In genomic region chr11:70229737-70230136, GRCh38 we compare ENCODE assay signal across 26 cellular contexts.
"Had no signal": no experiment of that assay in that cellular context is flagged by ENCODE, and none has a peak within 500 bp of the region (broad histone marks: within the 10 kb centered on the region; RNA-seq: fewer than 3 reads in every experiment).

No MANE protein-coding gene starts in this region.

- H3K27ac ChIP-seq: left lung, lower lobe of right lung, pancreas, prostate gland, skin epidermis, spleen, tibial nerve, upper lobe of left lung had no signal

- H3K4me3 Mint-ChIP-seq: mesothelial cell of epicardium; naive B cell; natural killer cell; stimulated activated effector memory CD8-positive, alpha-beta T cell treated with anti-CD3 and anti-CD28 coated beads, Interleukin-12 subunit alpha, Interleukin-12 subunit beta, amount 100 ng/mL, for 72 hours; stimulated activated naive CD8-positive, alpha-beta T cell treated with anti-CD3 and anti-CD28 coated beads, Interleukin-15, amount 100 ng/mL, for 72 hours had no signal

- H3K27me3 Mint-ChIP-seq: stimulated activated naive CD8-positive, alpha-beta T cell treated with anti-CD3 and anti-CD28 coated beads, Interleukin-15, amount 100 ng/mL, for 72 hours had no signal

- H3K36me3 Mint-ChIP-seq: mesothelial cell of epicardium; naive B cell; natural killer cell; stimulated activated effector memory CD8-positive, alpha-beta T cell treated with anti-CD3 and anti-CD28 coated beads, Interleukin-12 subunit alpha, Interleukin-12 subunit beta, amount 100 ng/mL, for 72 hours had no signal

- H3K9me3 ChIP-seq: left lung, lower lobe of right lung, pancreas, prostate gland, tibial nerve, upper lobe of left lung had no signal

- H3K4me3 ChIP-seq: left lung, lower lobe of right lung, pancreas, prostate gland, skin epidermis, spleen, tibial nerve, upper lobe of left lung had no signal

- H3K27ac Mint-ChIP-seq: mesothelial cell of epicardium; natural killer cell; stimulated activated effector memory CD8-positive, alpha-beta T cell treated with anti-CD3 and anti-CD28 coated beads, Interleukin-12 subunit alpha, Interleukin-12 subunit beta, amount 100 ng/mL, for 72 hours; stimulated activated naive CD8-positive, alpha-beta T cell treated with anti-CD3 and anti-CD28 coated beads, Interleukin-15, amount 100 ng/mL, for 72 hours had no signal

- ATAC-seq: left colon; left lung; lower lobe of right lung; natural killer cell; pancreas; right cardiac atrium; sciatic nerve; stimulated activated effector memory CD8-positive, alpha-beta T cell treated with anti-CD3 and anti-CD28 coated beads, Interleukin-12 subunit alpha, Interleukin-12 subunit beta, amount 100 ng/mL, for 72 hours; stimulated activated naive CD8-positive, alpha-beta T cell treated with anti-CD3 and anti-CD28 coated beads, Interleukin-15, amount 100 ng/mL, for 72 hours had no signal

- DNase-seq: hippocampal formation; left colon; left lung; lower lobe of right lung; mammary epithelial cell; mesenchymal stem cell; naive B cell; natural killer cell; nucleus accumbens; pancreas; retina; spleen; stimulated activated CD4-positive, alpha-beta T cell treated with anti-CD3 and anti-CD28 coated beads, Interleukin-4, amount 100 ng/mL, for 24 hours; stimulated activated naive CD4-positive, alpha-beta T cell; stimulated activated naive CD8-positive, alpha-beta T cell treated with anti-CD3 and anti-CD28 coated beads, Interleukin-15, amount 100 ng/mL, for 72 hours; substantia nigra; upper lobe of left lung had no signal

- H3K9me3 Mint-ChIP-seq: mesothelial cell of epicardium; natural killer cell; stimulated activated effector memory CD8-positive, alpha-beta T cell treated with anti-CD3 and anti-CD28 coated beads, Interleukin-12 subunit alpha, Interleukin-12 subunit beta, amount 100 ng/mL, for 72 hours; stimulated activated naive CD8-positive, alpha-beta T cell treated with anti-CD3 and anti-CD28 coated beads, Interleukin-15, amount 100 ng/mL, for 72 hours had no signal

- FAIRE-seq: keratinocyte, pancreas, urothelium cell line had no signal

- H3K36me3 ChIP-seq: left lung, lower lobe of right lung, pancreas, prostate gland, spleen, tibial nerve, upper lobe of left lung had no signal

- H3K27me3 ChIP-seq: left lung, pancreas, tibial nerve, upper lobe of left lung had no signal

- H3K4me1 Mint-ChIP-seq: mesothelial cell of epicardium; naive B cell; natural killer cell; stimulated activated effector memory CD8-positive, alpha-beta T cell treated with anti-CD3 and anti-CD28 coated beads, Interleukin-12 subunit alpha, Interleukin-12 subunit beta, amount 100 ng/mL, for 72 hours; stimulated activated naive CD8-positive, alpha-beta T cell treated with anti-CD3 and anti-CD28 coated beads, Interleukin-15, amount 100 ng/mL, for 72 hours had no signal

- H3K4me1 ChIP-seq: left lung, lower lobe of right lung, pancreas, prostate gland, spleen had no signal
